Comparison of ENCODE assay signal across 8 cellular contexts in the genomic region with DNA sequence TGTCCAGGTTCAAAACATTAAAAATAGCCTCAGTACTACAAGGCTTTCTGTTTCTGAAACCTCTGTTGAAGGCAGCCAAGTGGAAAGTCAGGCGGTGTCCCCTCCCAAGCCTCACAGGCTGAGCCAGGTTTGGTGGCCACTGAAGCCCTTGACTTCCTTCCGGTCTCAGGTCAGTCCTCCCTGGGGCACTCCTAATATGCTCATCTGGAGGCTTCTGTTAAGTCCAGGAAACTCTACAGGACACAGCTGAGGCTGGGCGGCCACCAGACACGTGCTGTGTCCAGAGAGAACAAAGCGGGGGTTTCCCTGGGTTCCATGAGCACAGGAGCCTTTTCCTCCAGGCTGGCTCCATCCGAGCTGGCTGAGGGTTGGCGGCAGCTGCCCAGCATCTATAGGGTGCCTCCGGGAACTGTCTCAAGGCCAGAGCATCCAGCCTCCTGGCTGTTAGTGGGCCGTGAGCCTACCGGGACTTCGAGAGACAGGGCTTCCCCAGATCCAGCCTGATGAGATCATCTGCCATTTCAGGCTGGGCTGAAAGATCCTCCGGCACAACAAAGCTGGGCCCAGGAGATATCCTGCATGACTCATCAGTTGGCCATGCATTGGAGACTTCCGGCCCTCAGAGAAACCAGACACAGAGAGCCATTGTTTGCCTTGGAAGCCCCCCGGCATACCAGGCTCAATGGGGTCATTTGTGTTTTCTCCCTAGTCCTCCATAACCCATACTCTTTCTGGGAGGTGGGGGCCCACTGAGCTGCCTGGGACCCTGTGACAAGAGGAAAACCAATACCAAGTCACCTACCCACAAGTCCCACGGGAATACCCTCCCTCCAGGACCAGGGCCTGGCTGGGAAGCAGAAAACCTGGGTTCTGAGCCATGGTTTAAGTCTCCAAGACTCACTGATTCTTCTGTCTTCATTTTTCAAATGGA.
A peak's percentile ranks its signal among the peaks of the same experiment; 100 is the strongest.
DNase-seq lines count a peak whose midpoint lies in the region; ATAC-seq lines count a peak whose summit lies in the region.

No MANE protein-coding gene starts in this region.

- H3K4me1 Mint-ChIP-seq in stimulated activated naive CD8-positive, alpha-beta T cell treated with anti-CD3 and anti-CD28 coated beads, Interleukin-15, Interleukin-2, amounts not matched to agents 100 ng/mL and 50 ng/mL, for 24 hours (ENCODE audit: low read depth): peaks cover 35% of the 10 kb centered on the region
- peaks cover 34% of the 10 kb centered on the region for H3K4me1 Mint-ChIP-seq in stimulated activated naive CD8-positive, alpha-beta T cell treated with anti-CD3 and anti-CD28 coated beads, Interleukin-15, amount 100 ng/mL, for 72 hours

- H3K27ac Mint-ChIP-seq in stimulated activated naive CD8-positive, alpha-beta T cell treated with anti-CD3 and anti-CD28 coated beads, Interleukin-15, Interleukin-2, amounts not matched to agents 100 ng/mL and 50 ng/mL, for 24 hours: peak overlapping the region; percentile 47
- no peak overlapping the region for H3K27ac Mint-ChIP-seq in stimulated activated naive CD8-positive, alpha-beta T cell treated with anti-CD3 and anti-CD28 coated beads, Interleukin-15, amount 100 ng/mL, for 72 hours

- no peak overlapping the region for H3K9ac ChIP-seq in muscle layer of colon (ENCODE audit: low read length)

- DNase-seq in stimulated activated naive CD8-positive, alpha-beta T cell treated with anti-CD3 and anti-CD28 coated beads, Interleukin-15, amount 100 ng/mL, for 72 hours: no peak
- DNase-seq in RPMI7951 (ENCODE audit: low read depth): peak; percentile 100
- DNase-seq in stimulated activated CD4-positive, alpha-beta T cell treated with anti-CD3 and anti-CD28 coated beads, Interleukin-1b, Interleukin-23, amount 100 ng/mL, for 48 hours: no peak
- DNase-seq in stimulated activated CD4-positive, alpha-beta T cell treated with anti-CD3 and anti-CD28 coated beads, Interleukin-4, amount 100 ng/mL, for 24 hours: no peak

- H3K9me3 Mint-ChIP-seq in stimulated activated naive CD8-positive, alpha-beta T cell treated with anti-CD3 and anti-CD28 coated beads, Interleukin-15, Interleukin-2, amounts not matched to agents 100 ng/mL and 50 ng/mL, for 24 hours: no peaks in the 10 kb centered on the region
- H3K9me3 Mint-ChIP-seq in stimulated activated naive CD8-positive, alpha-beta T cell treated with anti-CD3 and anti-CD28 coated beads, Interleukin-15, amount 100 ng/mL, for 72 hours: peaks cover 0 to 11% of the 10 kb centered on the region in 2 donors

- H3K4me3 Mint-ChIP-seq in stimulated activated naive CD8-positive, alpha-beta T cell treated with anti-CD3 and anti-CD28 coated beads, Interleukin-15, Interleukin-2, amounts not matched to agents 100 ng/mL and 50 ng/mL, for 24 hours: no peak overlapping the region
- no peak overlapping the region for H3K4me3 Mint-ChIP-seq in stimulated activated naive CD8-positive, alpha-beta T cell treated with anti-CD3 and anti-CD28 coated beads, Interleukin-15, amount 100 ng/mL, for 72 hours

- H3K36me3 Mint-ChIP-seq in stimulated activated naive CD8-positive, alpha-beta T cell treated with anti-CD3 and anti-CD28 coated beads, Interleukin-15, Interleukin-2, amounts not matched to agents 100 ng/mL and 50 ng/mL, for 24 hours (ENCODE audit: low read depth): no peaks in the 10 kb centered on the region

- no peaks in the 10 kb centered on the region for H3K36me3 ChIP-seq in muscle layer of colon (ENCODE audit: insufficient read depth, low read length)

- no peak overlapping the region for H3K4me3 ChIP-seq in muscle layer of colon (ENCODE audit: low read depth in 1 of 2, low read length in 2 of 2)

- H3K4me1 ChIP-seq in muscle layer of colon (ENCODE audit: insufficient read depth, low read length): peaks cover 35% of the 10 kb centered on the region

- ATAC-seq in stimulated activated naive CD8-positive, alpha-beta T cell treated with anti-CD3 and anti-CD28 coated beads, Interleukin-15, amount 100 ng/mL, for 72 hours: no peak
- ATAC-seq in HG03039 (IDR thresholded peaks at IDR 0.05; ENCODE audit: unreplicated experiment): peak; percentile 46
- peak; percentile 78 for ATAC-seq in esophagus mucosa

- H3K27me3 Mint-ChIP-seq in stimulated activated naive CD8-positive, alpha-beta T cell treated with anti-CD3 and anti-CD28 coated beads, Interleukin-15, Interleukin-2, amounts not matched to agents 100 ng/mL and 50 ng/mL, for 24 hours: no peaks in the 10 kb centered on the region
- H3K27me3 Mint-ChIP-seq in stimulated activated naive CD8-positive, alpha-beta T cell treated with anti-CD3 and anti-CD28 coated beads, Interleukin-15, amount 100 ng/mL, for 72 hours: no peaks in the 10 kb centered on the region

- H3K27me3 ChIP-seq in muscle layer of colon (ENCODE audit: control insufficient read depth in 1 of 2, insufficient read depth in 2 of 2, low read length in 2 of 2): no peaks in the 10 kb centered on the region

- H3K9me3 ChIP-seq in muscle layer of colon (ENCODE audit: low read length): no peaks in the 10 kb centered on the region

- peak overlapping the region; percentile 72 for H3K27ac ChIP-seq in muscle layer of colon (ENCODE audit: low read depth, low read length)
